Comparison of ENCODE assay signal across 8 cellular contexts in the genomic region with DNA sequence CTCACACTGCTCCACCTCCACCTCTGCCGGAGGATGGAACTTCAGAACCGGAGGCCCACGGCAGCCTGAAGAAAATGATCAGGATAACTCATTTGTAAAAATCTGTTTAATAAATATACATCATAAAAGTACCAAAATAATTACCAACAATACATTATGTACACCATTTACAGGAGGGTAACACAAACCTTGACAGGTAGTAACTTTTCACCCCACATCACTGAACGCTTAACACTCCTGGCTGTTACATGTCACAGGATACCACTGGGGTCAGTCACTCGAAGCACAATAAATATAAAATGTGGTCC. TPM values are rescaled to one million over a fixed set of nuclear protein-coding genes. Genes with fewer than 3 reads are reported as not detected.
DNase-seq lines count a peak whose midpoint lies in the region; ATAC-seq and TF ChIP-seq lines count a peak whose summit lies in the region.

No MANE protein-coding gene starts in this region.

- peaks cover 30% of the 10 kb centered on the region for H3K4me1 ChIP-seq in cardiac muscle cell (ENCODE audit: low read depth)
- peaks cover 40 to 45% of the 10 kb centered on the region in 2 donors for H3K4me1 ChIP-seq in mucosa of rectum (ENCODE audit: control insufficient read depth in 2 of 2, insufficient read depth in 2 of 2, low read length in 2 of 2)
- H3K4me1 ChIP-seq in upper lobe of right lung, result peaks cover 55% of the 10 kb centered on the region

- intact Hi-C loops in left ventricle myocardium superior (cut with micrococcal nuclease) (loop anchor here (10.0 kb wide), 1 partner anchor 97 kb away; no protein-coding TSS in a partner anchor), upper lobe of right lung (cut with DNase I) (loop anchor here (5.0 to 10.0 kb wide), 2 partner anchors 64 to 107 kb away; a partner anchor contains a TSS)

- DNase-seq in cardiac muscle cell (ENCODE audit: low read depth in 1 of 2, low spot score in 1 of 2) (no peak), left ventricle myocardium superior (no peak), cardiac fibroblast (ENCODE audit: low read depth in 2 of 2) (no peak), upper lobe of right lung (no peak), NCI-H1436 (lab: John Stamatoyannopoulos, UW) (no peak), NCI-H82 treated with DMSO at 0.1 percent for 48 hours (lab: John Stamatoyannopoulos, UW; ENCODE audit: unreplicated experiment) (no peak)

- ATAC-seq in left ventricle myocardium superior (no peak), upper lobe of right lung (no peak), GM18907 (IDR thresholded peaks at IDR 0.05; ENCODE audit: unreplicated experiment) (no peak)

- TF ChIP-seq CTCF in cardiac muscle cell (IDR thresholded peaks at IDR 0.05; ENCODE audit: low read depth, low read length) (no peak), cardiac fibroblast (IDR thresholded peaks at IDR 0.05; ENCODE audit: low read depth, low read length) (no peak), upper lobe of right lung (IDR thresholded peaks at IDR 0.05) (no peak)

- no peaks in the 10 kb centered on the region for H3K9me3 ChIP-seq in cardiac muscle cell (ENCODE audit: low read depth)
- no peaks in the 10 kb centered on the region for H3K9me3 ChIP-seq in mucosa of rectum (ENCODE audit: control insufficient read depth in 2 of 2, low read length in 2 of 2)
- H3K9me3 ChIP-seq in upper lobe of right lung, result no peaks in the 10 kb centered on the region

- H3K9ac ChIP-seq in mucosa of rectum (ENCODE audit: low read depth in 1 of 2, low read length in 2 of 2), result peak overlapping the region; percentile 35 to 78

- H3K27me3 ChIP-seq in cardiac muscle cell, result no peaks in the 10 kb centered on the region
- H3K27me3 ChIP-seq in mucosa of rectum (ENCODE audit: control insufficient read depth in 2 of 2, insufficient read depth in 2 of 2, low read length in 2 of 2), result no peaks in the 10 kb centered on the region
- no peaks in the 10 kb centered on the region for H3K27me3 ChIP-seq in upper lobe of right lung

- H3K27ac ChIP-seq in cardiac muscle cell (peak overlapping the region; percentile 5), mucosa of rectum (ENCODE audit: low read depth in 2 of 2, low read length in 2 of 2) (peak overlapping the region; percentile 89 to 96), upper lobe of right lung (peak overlapping the region; percentile 100)

- H3K36me3 ChIP-seq in cardiac muscle cell (peaks cover 28% of the 10 kb centered on the region), mucosa of rectum (ENCODE audit: control insufficient read depth in 2 of 2, insufficient read depth in 2 of 2, low read length in 2 of 2) (peaks cover 35 to 38% of the 10 kb centered on the region in 2 donors), upper lobe of right lung (peaks cover 46% of the 10 kb centered on the region)

- H3K4me3 ChIP-seq in cardiac muscle cell (no peak overlapping the region), cardiac fibroblast (replicated peaks in 1 of 2; ENCODE audit: low read depth in 2 of 2, low read length in 2 of 2) (peak overlapping the region; percentile 71 to 94), mucosa of rectum (ENCODE audit: low read length in 2 of 2) (peak overlapping the region; percentile 68 to 81), upper lobe of right lung (peak overlapping the region; percentile 97)

RNA-seq across cellular contexts. Expression of a gene that starts 3.2 kb away (rescaled TPM):
- 99.6 and 148 TPM in 2 replicates for total RNA-seq in cardiac muscle cell
- polyA plus RNA-seq in cardiac muscle cell, result 64.1 and 79.1 TPM in 2 replicates
- 96.4 TPM for total RNA-seq in left ventricle myocardium superior
- 361 TPM for total RNA-seq in upper lobe of right lung

Comparison
In these comparisons a context has a peak if more than half of its experiments do, and no peak if none do; other contexts are left out.
1. H3K27ac ChIP-seq: peak in every context shown above with its lines; median percentile 100 in upper lobe of right lung; 92 in mucosa of rectum; 5 in cardiac muscle cell.